In genomic region chr15:79883579-79884203, GRCh38 we compare ENCODE assay signal across 20 cellular contexts. TPM values are rescaled to one million over a fixed set of nuclear protein-coding genes. Genes with fewer than 3 reads are reported as not detected.
DNase-seq lines count a peak whose midpoint lies in the region; ATAC-seq, FAIRE-seq and TF ChIP-seq lines count a peak whose summit lies in the region.
"Had no signal": no experiment of that assay in that cellular context is flagged by ENCODE, and none has a peak within 500 bp of the region (broad histone marks: within the 10 kb centered on the region; RNA-seq: fewer than 3 reads in every experiment).

No MANE protein-coding gene starts in this region.

- H3K27ac Mint-ChIP-seq in activated naive CD8-positive, alpha-beta T cell: peak overlapping the region; percentile 18
- no peak overlapping the region for H3K27ac Mint-ChIP-seq in activated naive CD8-positive, alpha-beta T cell treated with anti-CD3 and anti-CD28 coated beads for 36 hours
- H3K27ac Mint-ChIP-seq: CD4-positive, alpha-beta T cell; GM23338; HFFc6 had no signal

- intact Hi-C loops in esophagus muscularis mucosa (cut with DNase I): no loop called here

- FAIRE-seq in small intestine (lab: Jason Lieb, UNC): no peak
- FAIRE-seq: D721Med, G401.6, GM12891, H54 had no signal

- H3K4me1 Mint-ChIP-seq in activated naive CD8-positive, alpha-beta T cell (ENCODE audit: low read depth): peaks cover 49% of the 10 kb centered on the region
- peaks cover 15% of the 10 kb centered on the region for H3K4me1 Mint-ChIP-seq in activated naive CD8-positive, alpha-beta T cell treated with anti-CD3 and anti-CD28 coated beads for 36 hours
- H3K4me1 Mint-ChIP-seq: GM23338 had no signal

- 43 to 91% (median 67%) methylated on average over 1 of the region's 1 CpG for WGBS in small intestine, 3 donors
- WGBS in esophagus muscularis mucosa: 96% methylated on average over 1 of the region's 1 CpG

- H3K27me3 Mint-ChIP-seq in activated naive CD8-positive, alpha-beta T cell: no peaks in the 10 kb centered on the region
- no peaks in the 10 kb centered on the region for H3K27me3 Mint-ChIP-seq in activated naive CD8-positive, alpha-beta T cell treated with anti-CD3 and anti-CD28 coated beads for 36 hours
- H3K27me3 Mint-ChIP-seq: CD4-positive, alpha-beta T cell had no signal

- peaks cover 64% of the 10 kb centered on the region for H3K36me3 Mint-ChIP-seq in activated naive CD8-positive, alpha-beta T cell
- H3K36me3 Mint-ChIP-seq in activated naive CD8-positive, alpha-beta T cell treated with anti-CD3 and anti-CD28 coated beads for 36 hours: peaks cover 74% of the 10 kb centered on the region

- no peak for TF ChIP-seq EP300 in esophagus muscularis mucosa (IDR thresholded peaks at IDR 0.05)

- H3K36me3 ChIP-seq in small intestine (ENCODE audit: control insufficient read depth in 2 of 2, insufficient read depth in 2 of 2, low read length in 2 of 2) (peaks cover 0 to 13% of the 10 kb centered on the region in 2 donors), esophagus muscularis mucosa (peaks cover 0 to 65% (median 20%) of the 10 kb centered on the region in 4 donors)

- peaks cover 0 to 2% of the 10 kb centered on the region in 2 donors for H3K4me1 ChIP-seq in small intestine (ENCODE audit: control insufficient read depth in 2 of 2, insufficient read depth in 1 of 2, low read depth in 1 of 2, low read length in 1 of 2)
- no peaks in the 10 kb centered on the region for H3K4me1 ChIP-seq in esophagus muscularis mucosa

- DNase-seq in activated naive CD8-positive, alpha-beta T cell treated with anti-CD3 and anti-CD28 coated beads for 36 hours: no peak
- DNase-seq in left lobe of liver (ENCODE audit: low spot score): no peak
- DNase-seq in small intestine: peak; percentile 79
- DNase-seq in esophagus muscularis mucosa (ENCODE audit: extremely low spot score): no peak
- no peak for DNase-seq in activated CD4-positive, alpha-beta T cell treated with anti-CD3 and anti-CD28 coated beads for 48 hours
- DNase-seq in glomerular visceral epithelial cell (ENCODE audit: extremely low spot score): no peak
- DNase-seq: AML-193; Caco-2; CD4-positive, alpha-beta T cell; HCEC 1CT; HFFc6 had no signal

- H3K4me3 ChIP-seq in small intestine (ENCODE audit: low read depth in 1 of 2, low read length in 2 of 2): no peak overlapping the region
- H3K4me3 ChIP-seq in esophagus muscularis mucosa: no peak overlapping the region
- H3K4me3 ChIP-seq: A549, GM23338 had no signal

- H3K27ac ChIP-seq in small intestine (ENCODE audit: low read depth in 1 of 2, low read length in 1 of 2) (no peak overlapping the region), esophagus muscularis mucosa (replicated peaks in 1 of 4) (no peak overlapping the region)
- H3K27ac ChIP-seq: 22Rv1, A549, C4-2B had no signal

- no peaks in the 10 kb centered on the region for H3K9me3 Mint-ChIP-seq in activated naive CD8-positive, alpha-beta T cell (ENCODE audit: low read depth)
- H3K9me3 Mint-ChIP-seq in activated naive CD8-positive, alpha-beta T cell treated with anti-CD3 and anti-CD28 coated beads for 36 hours: peaks cover 10% of the 10 kb centered on the region
- H3K9me3 Mint-ChIP-seq: CD4-positive, alpha-beta T cell had no signal

- peak; percentile 8 for ATAC-seq in left lobe of liver
- ATAC-seq: A549, GM23338 had no signal

- TF ChIP-seq POLR2A in esophagus muscularis mucosa (IDR thresholded peaks at IDR 0.05; ENCODE audit: low read depth): no peak

- no peaks in the 10 kb centered on the region for H3K27me3 ChIP-seq in small intestine (ENCODE audit: control insufficient read depth in 2 of 2, insufficient read depth in 2 of 2, low read length in 2 of 2)
- no peaks in the 10 kb centered on the region for H3K27me3 ChIP-seq in esophagus muscularis mucosa

- no peak overlapping the region for H3K4me3 Mint-ChIP-seq in activated naive CD8-positive, alpha-beta T cell
- no peak overlapping the region for H3K4me3 Mint-ChIP-seq in activated naive CD8-positive, alpha-beta T cell treated with anti-CD3 and anti-CD28 coated beads for 36 hours
- H3K4me3 Mint-ChIP-seq: CD4-positive, alpha-beta T cell; GM23338; HFFc6 had no signal

- no peak for TF ChIP-seq CTCF in esophagus muscularis mucosa (IDR thresholded peaks at IDR 0.05)

- H3K9me3 ChIP-seq in small intestine (ENCODE audit: control insufficient read depth, low read depth): no peaks in the 10 kb centered on the region
- H3K9me3 ChIP-seq in esophagus muscularis mucosa: peaks cover 0 to 4% (median 2%) of the 10 kb centered on the region in 4 donors

RNA-seq across cellular contexts. Expression of gene MTHFS, which starts 13.1 kb away (rescaled TPM):
- total RNA-seq in activated naive CD8-positive, alpha-beta T cell treated with anti-CD3 and anti-CD28 coated beads for 36 hours: 10 to 100 TPM; 33.3 to 33.7 TPM
- total RNA-seq in left lobe of liver: 164 TPM
- 100 to 1,000 TPM in 2 of 3 donors, 10 to 100 TPM in 1; 72.6 to 221 (median 145) TPM for polyA plus RNA-seq in small intestine
- 10 to 100 TPM in 2 of 4 donors, 1 to 10 TPM in 2; 8.8 to 21.2 (median 13.1) TPM for total RNA-seq in esophagus muscularis mucosa
